In the genomic region with DNA sequence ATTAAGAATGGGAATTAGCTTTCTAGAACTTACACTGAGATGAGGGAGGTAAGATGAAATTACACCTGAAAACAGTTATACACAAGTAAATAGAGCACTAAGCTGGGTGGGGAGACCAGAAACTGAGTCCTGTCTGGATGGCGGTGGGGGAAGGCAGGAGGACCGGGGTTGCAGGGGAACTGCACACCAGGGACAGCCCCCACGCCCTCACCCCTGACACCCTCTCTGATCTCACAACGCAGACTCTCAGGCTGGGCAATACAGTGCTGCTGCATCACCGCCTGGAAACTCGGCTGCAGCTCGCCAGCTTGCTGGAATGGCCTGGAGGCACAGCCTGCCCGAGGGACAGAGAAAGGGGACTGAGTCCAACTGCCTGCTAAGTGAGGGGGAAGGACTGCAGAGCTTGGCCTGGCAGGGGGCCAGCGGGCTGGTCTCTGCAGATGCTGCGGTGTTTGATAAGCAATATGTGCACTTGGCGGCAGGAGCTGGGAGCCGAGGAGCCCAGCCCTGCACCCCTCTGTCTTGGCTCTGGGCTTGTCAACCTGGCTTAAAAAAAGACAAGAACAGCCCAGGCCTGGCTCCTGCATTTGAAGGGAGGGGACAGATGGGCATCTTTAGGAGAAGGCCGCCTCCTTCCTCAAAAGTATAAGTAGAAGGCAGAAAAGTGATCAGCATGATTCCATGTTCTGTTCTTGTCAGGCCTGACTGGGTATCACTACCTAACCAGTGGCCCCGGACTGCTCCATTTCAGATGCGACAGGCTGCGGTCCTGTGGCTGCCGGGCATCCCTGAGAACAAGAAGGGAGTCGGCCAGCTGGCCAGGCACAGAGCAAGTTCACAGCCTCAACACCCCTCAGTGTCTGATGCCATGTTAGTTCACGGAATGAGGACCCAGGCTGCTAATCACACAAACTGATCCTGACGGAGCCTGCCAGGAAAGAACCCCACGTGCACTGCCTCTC, we compare ENCODE assay signal across 11 cellular contexts. TPM values are rescaled to one million over a fixed set of nuclear protein-coding genes. Genes with fewer than 3 reads are reported as not detected.
DNase-seq lines count a peak whose midpoint lies in the region; ATAC-seq and TF ChIP-seq lines count a peak whose summit lies in the region.
"Had no signal": no experiment of that assay in that cellular context is flagged by ENCODE, and none has a peak within 500 bp of the region (broad histone marks: within the 10 kb centered on the region; RNA-seq: fewer than 3 reads in every experiment).

No MANE protein-coding gene starts in this region.

- H3K4me3 ChIP-seq in left lung = no peak overlapping the region

- intact Hi-C loops in left colon (cut with DNase I, micrococcal nuclease) (no loop called here), left lung (cut with DNase I) (no loop called here)

- ATAC-seq in left colon (peak; percentile 48), left lung (no peak), HG03025 (IDR thresholded peaks at IDR 0.05; ENCODE audit: low FRiP score, unreplicated experiment) (no peak)

- peak overlapping the region; percentile 22 for H3K27ac Mint-ChIP-seq in activated naive CD8-positive, alpha-beta T cell
- no peak overlapping the region for H3K27ac Mint-ChIP-seq in activated naive CD8-positive, alpha-beta T cell treated with anti-CD3 and anti-CD28 coated beads for 36 hours

- H3K36me3 ChIP-seq in left lung = peaks cover 0 to 8% of the 10 kb centered on the region in 2 donors

- TF ChIP-seq CTCF in left lung (IDR thresholded peaks at IDR 0.05) = no peak

- H3K4me1 Mint-ChIP-seq in activated naive CD8-positive, alpha-beta T cell (ENCODE audit: low read depth) = peaks cover 7% of the 10 kb centered on the region
- H3K4me1 Mint-ChIP-seq in activated naive CD8-positive, alpha-beta T cell treated with anti-CD3 and anti-CD28 coated beads for 36 hours = peaks cover 11% of the 10 kb centered on the region

- no peaks in the 10 kb centered on the region for H3K27me3 Mint-ChIP-seq in activated naive CD8-positive, alpha-beta T cell
- H3K27me3 Mint-ChIP-seq in activated naive CD8-positive, alpha-beta T cell treated with anti-CD3 and anti-CD28 coated beads for 36 hours = no peaks in the 10 kb centered on the region
- H3K27me3 Mint-ChIP-seq: central memory CD8-positive, alpha-beta T cell had no signal

- H3K27ac ChIP-seq in angular gyrus (ENCODE audit: low read depth, low read length) = peak overlapping the region; percentile 29
- no peak overlapping the region for H3K27ac ChIP-seq in left lung

- H3K4me1 ChIP-seq in left lung = peaks cover 0 to 4% of the 10 kb centered on the region in 2 donors

- H3K27me3 ChIP-seq in left lung = no peaks in the 10 kb centered on the region

- no peaks in the 10 kb centered on the region for H3K36me3 Mint-ChIP-seq in activated naive CD8-positive, alpha-beta T cell
- no peaks in the 10 kb centered on the region for H3K36me3 Mint-ChIP-seq in activated naive CD8-positive, alpha-beta T cell treated with anti-CD3 and anti-CD28 coated beads for 36 hours

- H3K4me3 Mint-ChIP-seq in activated naive CD8-positive, alpha-beta T cell = no peak overlapping the region
- H3K4me3 Mint-ChIP-seq in activated naive CD8-positive, alpha-beta T cell treated with anti-CD3 and anti-CD28 coated beads for 36 hours = no peak overlapping the region
- H3K4me3 Mint-ChIP-seq: central memory CD8-positive, alpha-beta T cell; nephron progenitor cell had no signal

- no peaks in the 10 kb centered on the region for H3K9me3 Mint-ChIP-seq in activated naive CD8-positive, alpha-beta T cell (ENCODE audit: low read depth)
- no peaks in the 10 kb centered on the region for H3K9me3 Mint-ChIP-seq in activated naive CD8-positive, alpha-beta T cell treated with anti-CD3 and anti-CD28 coated beads for 36 hours
- H3K9me3 Mint-ChIP-seq: central memory CD8-positive, alpha-beta T cell; nephron progenitor cell had no signal

- DNase-seq in activated naive CD8-positive, alpha-beta T cell treated with anti-CD3 and anti-CD28 coated beads for 36 hours = no peak
- peak in 1 of 2 donors; percentile 42 for DNase-seq in left colon
- no peak for DNase-seq in left lung
- no peak for DNase-seq in activated T-cell treated with anti-CD3 and anti-CD28 coated beads, Interleukin-2, amount 50 U/mL, for 1 hour
- no peak for DNase-seq in AML-193 (lab: John Stamatoyannopoulos, UW)
- DNase-seq: nephron progenitor cell had no signal

- H3K9me3 ChIP-seq in left lung = no peaks in the 10 kb centered on the region

RNA-seq across cellular contexts. Expression of gene SPHK1, which starts 30.2 kb away (rescaled TPM):
- 10 to 100 TPM; 10.9 to 12.0 TPM for total RNA-seq in activated naive CD8-positive, alpha-beta T cell treated with anti-CD3 and anti-CD28 coated beads for 36 hours
- 1 to 10 TPM; 2.9 to 4.2 TPM for total RNA-seq in left colon
- 10 to 100 TPM in 1 of 2 donors, 1 to 10 TPM in 1; 6.3 to 35.1 TPM for total RNA-seq in left lung

RNA-seq across cellular contexts. Expression of gene UBE2O, which starts 38.3 kb away (rescaled TPM):
- total RNA-seq in activated naive CD8-positive, alpha-beta T cell treated with anti-CD3 and anti-CD28 coated beads for 36 hours = 10 to 100 TPM; 37.7 to 38.4 TPM
- total RNA-seq in left colon (10 to 100 TPM; 15.9 to 18.2 TPM), left lung (10 to 100 TPM; 20.1 to 23.2 TPM)

RNA-seq across cellular contexts. Expression of gene AANAT, which starts 52.8 kb away (rescaled TPM):
- total RNA-seq in activated naive CD8-positive, alpha-beta T cell treated with anti-CD3 and anti-CD28 coated beads for 36 hours = under 1 TPM in 1 of 2 experiments, not detected in 1; 0.36 TPM
- total RNA-seq in left colon (not detected), left lung (not detected)
- total RNA-seq: urinary bladder had no signal
